8 cellular contexts compared by ENCODE assay signal in genomic region chr7:23680417-23681405, GRCh38. TPM values are rescaled to one million over a fixed set of nuclear protein-coding genes. Genes with fewer than 3 reads are reported as not detected.
A peak's percentile ranks its signal among the peaks of the same experiment; 100 is the strongest.
DNase-seq lines count a peak whose midpoint lies in the region; ATAC-seq, FAIRE-seq and TF ChIP-seq lines count a peak whose summit lies in the region.

No MANE protein-coding gene starts in this region.

- H3K4me3 Mint-ChIP-seq in activated naive CD4-positive, alpha-beta T cell treated with anti-CD3 and anti-CD28 coated beads, Interleukin-2, amount 50 U/mL, for 24 hours, result peak overlapping the region; percentile 94

- no peak for TF ChIP-seq POLR2A in HepG2 (IDR thresholded peaks at IDR 0.05; ENCODE audit: insufficient read depth in 1 of 2, low read depth in 2 of 2, low read length in 2 of 2)
- TF ChIP-seq POLR2A in transverse colon (IDR thresholded peaks at IDR 0.05), result peak; percentile 68

- POLR2A ChIA-PET in HepG2 (lab: Yijun Ruan, JAX), result no interaction called here

- H3K9me3 Mint-ChIP-seq in activated naive CD4-positive, alpha-beta T cell treated with anti-CD3 and anti-CD28 coated beads, Interleukin-2, amount 50 U/mL, for 24 hours, result no peaks in the 10 kb centered on the region

- peaks cover 18% of the 10 kb centered on the region for H3K4me1 Mint-ChIP-seq in activated naive CD4-positive, alpha-beta T cell treated with anti-CD3 and anti-CD28 coated beads, Interleukin-2, amount 50 U/mL, for 24 hours

- no peak for TF ChIP-seq EP300 in HepG2 (IDR thresholded peaks at IDR 0.05; ENCODE audit: low read depth in 2 of 2, low read length in 2 of 2)
- no peak for TF ChIP-seq EP300 in HepG2 (CRISPR knock-in tag; IDR thresholded peaks at IDR 0.05; ENCODE audit: borderline replicate concordance)
- TF ChIP-seq EP300 in transverse colon (IDR thresholded peaks at IDR 0.05; ENCODE audit: low read depth), result no peak

- no peak for FAIRE-seq in HepG2 (lab: Jason Lieb, UNC)

- H3K9me3 ChIP-seq in liver (ENCODE audit: control insufficient read depth in 4 of 4, low read length in 3 of 4) (no peaks in the 10 kb centered on the region), HepG2 (ENCODE audit: low read length) (no peaks in the 10 kb centered on the region), OCI-LY1 (ENCODE audit: low read length) (0 out of 2 replicates have a peak, but pooled peaks cover 3% of the 10 kb centered on the region), transverse colon (no peaks in the 10 kb centered on the region)

- H3K4me3 ChIP-seq in liver (ENCODE audit: low read depth in 1 of 3, low read length in 3 of 3), result peak overlapping the region; percentile 81 to 99 (median 81)
- H3K4me3 ChIP-seq in HepG2 (replicated peaks in 1 of 3; ENCODE audit: insufficient read depth in 1 of 3, low read depth in 2 of 3, low read length in 3 of 3), result no peak overlapping the region
- peak overlapping the region; percentile 85 for H3K4me3 ChIP-seq in OCI-LY1 (ENCODE audit: low read depth, low read length, poor library complexity, severe bottlenecking)
- peak overlapping the region; percentile 60 to 96 (median 86) for H3K4me3 ChIP-seq in transverse colon

- H3K27ac ChIP-seq in liver (ENCODE audit: low read depth in 1 of 2, low read length in 2 of 2) (peak overlapping the region; percentile 80 to 81), HepG2 (ENCODE audit: extremely low read length, insufficient read depth, low read length) (no peak overlapping the region), OCI-LY1 (ENCODE audit: low read depth, low read length, poor library complexity, severe bottlenecking) (peak overlapping the region; percentile 54), transverse colon (peak overlapping the region; percentile 87 to 90 (median 89))

- H4K20me1 ChIP-seq in HepG2 (ENCODE audit: insufficient read depth, low read length) (no peaks in the 10 kb centered on the region), OCI-LY1 (ENCODE audit: insufficient read depth, low read length) (no peaks in the 10 kb centered on the region)

- no TSS peak for BruUV-seq in HepG2 (replicated peaks; lab: Mats Ljungman, UMichigan)

- TF ChIP-seq CTCF in liver (IDR thresholded peaks at IDR 0.05; ENCODE audit: low read depth, low read length, missing input control) (no peak), HepG2 (CRISPR knock-in tag; IDR thresholded peaks at IDR 0.05) (no peak), OCI-LY1 (IDR thresholded peaks at IDR 0.05; ENCODE audit: low read length) (no peak), transverse colon (IDR thresholded peaks at IDR 0.05) (no peak)

- no peak overlapping the region for H2AFZ ChIP-seq in HepG2 (ENCODE audit: low read length)
- peak overlapping the region; percentile 68 for H2AFZ ChIP-seq in OCI-LY1 (ENCODE audit: low read length)

- CTCF ChIA-PET in HepG2 (lab: Yijun Ruan, JAX; ENCODE audit: low intra/inter-chr PET ratio, low total read pairs), result no interaction called here

- H3K9me2 ChIP-seq in OCI-LY1 (ENCODE audit: low read depth, low read length), result no peaks in the 10 kb centered on the region

- in situ Hi-C loops in HepG2 (cut with HindIII; ENCODE audit: extremely low pct_ligation_motif_present, low pct_unique_long_range_greater_than_20kb) (no loop called here), transverse colon (cut with MboI; ENCODE audit: low pct_ligation_motif_present in 1 of 4, low pct_unique_long_range_greater_than_20kb in 1 of 4, low sequenced_read_pairs in 3 of 4) (loop anchor here in 2 of 4 donors (10.0 kb wide), 1 partner anchor 86 kb away; the partner anchor contains the start of gene CCDC126 (in 2 of the 2))

- intact Hi-C loops in HepG2 (cut with micrococcal nuclease; ENCODE audit: unreplicated experiment), result no loop called here
- intact Hi-C loops in head of caudate nucleus (cut with DNase I), result no loop called here
- intact Hi-C loops in transverse colon (cut with DNase I; ENCODE audit: low total_unique reads), result no loop called here

- H3K4me1 ChIP-seq in liver (ENCODE audit: control insufficient read depth in 4 of 4, insufficient read depth in 4 of 4, low read length in 3 of 4) (peaks cover 4 to 7% (median 6%) of the 10 kb centered on the region in 4 donors), HepG2 (ENCODE audit: insufficient read depth, low read length) (no peaks in the 10 kb centered on the region), OCI-LY1 (ENCODE audit: insufficient read depth, low read length, severe bottlenecking) (peaks cover 27% of the 10 kb centered on the region), transverse colon (peaks cover 0 to 32% (median 7%) of the 10 kb centered on the region in 4 donors)

- 9% methylated on average over 42 of the region's 42 CpGs for WGBS in liver
- 86% methylated on average over 38 of the region's 42 CpGs for WGBS in HepG2 (ENCODE audit: low lambda C conversion rate)
- 10 to 13% methylated on average over 10 to 42 of the region's 42 CpGs for WGBS in transverse colon (ENCODE audit: low coverage in 1 of 2), 2 donors

- no peaks in the 10 kb centered on the region for H3K27me3 ChIP-seq in liver (ENCODE audit: control insufficient read depth in 4 of 4, insufficient read depth in 4 of 4, low read length in 3 of 4)
- H3K27me3 ChIP-seq in HepG2 (ENCODE audit: control insufficient read depth in 1 of 2, insufficient read depth in 2 of 2, low read length in 2 of 2), result no peaks in the 10 kb centered on the region
- no peaks in the 10 kb centered on the region; the same call in 1 of the 2 replicates for H3K27me3 ChIP-seq in OCI-LY1 (ENCODE audit: insufficient read depth, low read length)
- no peaks in the 10 kb centered on the region for H3K27me3 ChIP-seq in transverse colon

- H3K27ac Mint-ChIP-seq in activated naive CD4-positive, alpha-beta T cell treated with anti-CD3 and anti-CD28 coated beads, Interleukin-2, amount 50 U/mL, for 24 hours, result no peak overlapping the region

- peaks cover 7% of the 10 kb centered on the region; the same call in 1 of the 2 replicates for H3F3A ChIP-seq in OCI-LY1 (ENCODE audit: insufficient read depth, low read length)

- H3K36me3 ChIP-seq in liver (ENCODE audit: control insufficient read depth in 4 of 4, insufficient read depth in 3 of 4, low read depth in 1 of 4, low read length in 3 of 4), result peaks cover 0 to 1% (median 0%) of the 10 kb centered on the region in 4 donors
- no peaks in the 10 kb centered on the region for H3K36me3 ChIP-seq in HepG2 (replicated peaks in 1 of 2; ENCODE audit: control insufficient read depth in 1 of 2, insufficient read depth in 2 of 2, low read length in 2 of 2)
- H3K36me3 ChIP-seq in OCI-LY1 (ENCODE audit: insufficient read depth, low read length), result no peaks in the 10 kb centered on the region; the same call in 1 of the 2 replicates
- H3K36me3 ChIP-seq in transverse colon, result no peaks in the 10 kb centered on the region

- H3K4me2 ChIP-seq in HepG2 (ENCODE audit: low read depth, low read length) (no peak overlapping the region), OCI-LY1 (ENCODE audit: low read length) (peak overlapping the region; percentile 88)

- ATAC-seq in HepG2, result no peak
- ATAC-seq in HG03103 (IDR thresholded peaks at IDR 0.05; ENCODE audit: low read depth, unreplicated experiment), result peak; percentile 21

- no peaks in the 10 kb centered on the region for H3K36me3 Mint-ChIP-seq in activated naive CD4-positive, alpha-beta T cell treated with anti-CD3 and anti-CD28 coated beads, Interleukin-2, amount 50 U/mL, for 24 hours

- H3K27me3 Mint-ChIP-seq in activated naive CD4-positive, alpha-beta T cell treated with anti-CD3 and anti-CD28 coated beads, Interleukin-2, amount 50 U/mL, for 24 hours, result no peaks in the 10 kb centered on the region

- no peak for TF ChIP-seq RAD21 in liver (IDR thresholded peaks at IDR 0.05)
- TF ChIP-seq RAD21 in HepG2 (CRISPR knock-in tag; IDR thresholded peaks at IDR 0.05), result no peak

- H3K79me2 ChIP-seq in HepG2 (ENCODE audit: insufficient read depth, low read length), result no peaks in the 10 kb centered on the region
- H3K79me2 ChIP-seq in OCI-LY1 (ENCODE audit: insufficient read depth, low read length), result no peaks in the 10 kb centered on the region

- H3K9ac ChIP-seq in liver (ENCODE audit: low read depth in 1 of 2, low read length in 2 of 2) (peak overlapping the region; percentile 30 to 61), HepG2 (ENCODE audit: insufficient read depth, low read depth, low read length) (no peak overlapping the region), OCI-LY1 (ENCODE audit: low read length) (peak overlapping the region; percentile 83)

- no peak for DNase-seq in HepG2 (ENCODE audit: low spot score)
- DNase-seq in head of caudate nucleus, result peak; percentile 24 to 89 (median 67)
- DNase-seq in occipital lobe (lab: John Stamatoyannopoulos, UW), result peak; percentile 56
- DNase-seq in transverse colon, result peak; percentile 83

RNA-seq across cellular contexts. Expression of gene FAM221A, which starts 0.7 kb away (rescaled TPM):
- total RNA-seq in liver, result 10 to 100 TPM in 1 of 2 donors, 1 to 10 TPM in 1; 2.8 to 12.0 TPM
- 1 to 10 TPM; 4.1 to 6.7 TPM for polyA plus RNA-seq in liver
- total RNA-seq in HepG2 (2016; rRNA removed; fragmentation: Illumina TruSeq; extraction: Trizol), result not detected in 2 replicates
- not detected in 2 replicates for total RNA-seq in HepG2 (2016; cell fraction: cytosol; rRNA removed; fragmentation: Illumina TruSeq; extraction: Trizol; ENCODE audit: low read depth)
- total RNA-seq in HepG2 (2016; cell fraction: insoluble cytoplasmic fraction; rRNA removed; fragmentation: Illumina TruSeq; extraction: Trizol), result 0.06 TPM in 1 of 2 replicates, not detected in the other
- total RNA-seq in HepG2 (2016; cell fraction: membrane; rRNA removed; fragmentation: Illumina TruSeq; extraction: Trizol), result not detected in 2 replicates
- total RNA-seq in HepG2 (2016; cell fraction: nucleus; rRNA removed; fragmentation: Illumina TruSeq; extraction: Trizol), result not detected in 2 replicates
- 0.08 TPM in 1 of 2 replicates, not detected in the other for polyA plus RNA-seq in HepG2 (2011; rRNA removed)
- polyA plus RNA-seq in HepG2 (2011; cell fraction: cytosol; rRNA removed), result not detected in 2 replicates
- polyA plus RNA-seq in HepG2 (2011; cell fraction: nucleus; rRNA removed), result 0.03 TPM in 1 of 2 replicates, not detected in the other
- polyA plus RNA-seq in HepG2 (2012), result not detected in 2 replicates
- not detected in 2 replicates for polyA plus RNA-seq in HepG2 (2016; cell fraction: cytosol; fragmentation: Illumina TruSeq; extraction: Trizol; ENCODE audit: low read depth)
- not detected in 2 replicates for polyA plus RNA-seq in HepG2 (2016; cell fraction: insoluble cytoplasmic fraction; fragmentation: Illumina TruSeq; extraction: Trizol; ENCODE audit: low read depth)
- polyA plus RNA-seq in HepG2 (2016; cell fraction: membrane; fragmentation: Illumina TruSeq; extraction: Trizol; ENCODE audit: low read depth), result not detected in 2 replicates
- 0.55 TPM in 1 of 2 replicates, not detected in the other for polyA plus RNA-seq in HepG2 (2016; cell fraction: nucleus; fragmentation: Illumina TruSeq; extraction: Trizol; ENCODE audit: insufficient read depth, low read depth)
- not detected in 2 replicates for polyA minus RNA-seq in HepG2 (2011; rRNA and poly(A)+ RNA removed; ENCODE audit: low replicate concordance)
- not detected in 2 replicates for polyA minus RNA-seq in HepG2 (2011; cell fraction: cytosol; rRNA and poly(A)+ RNA removed)
- 0.62 TPM in 1 of 2 replicates, not detected in the other for polyA minus RNA-seq in HepG2 (2011; cell fraction: nucleus; rRNA and poly(A)+ RNA removed)
- total RNA-seq in occipital lobe, result 16.4 TPM
- total RNA-seq in transverse colon, result 10 to 100 TPM in 3 of 4 donors, 1 to 10 TPM in 1; 7.5 to 18.4 (median 13.1) TPM

RNA-seq across cellular contexts. Expression of gene STK31, which starts 29.3 kb away (rescaled TPM):
- total RNA-seq in liver (under 1 TPM; 0.05 to 0.59 TPM), HepG2 (2016; rRNA removed; fragmentation: Illumina TruSeq; extraction: Trizol) (not detected in 2 replicates), occipital lobe (38.8 TPM), transverse colon (under 1 TPM; 0.37 to 0.95 (median 0.67) TPM)
- polyA plus RNA-seq in liver (under 1 TPM; 0.03 to 0.31 TPM), HepG2 (2011; rRNA removed) (not detected in 2 replicates)
- total RNA-seq in HepG2 (2016; cell fraction: cytosol; rRNA removed; fragmentation: Illumina TruSeq; extraction: Trizol; ENCODE audit: low read depth), result not detected in 2 replicates
- not detected in 2 replicates for total RNA-seq in HepG2 (2016; cell fraction: insoluble cytoplasmic fraction; rRNA removed; fragmentation: Illumina TruSeq; extraction: Trizol)
- total RNA-seq in HepG2 (2016; cell fraction: membrane; rRNA removed; fragmentation: Illumina TruSeq; extraction: Trizol), result not detected in 2 replicates
- total RNA-seq in HepG2 (2016; cell fraction: nucleus; rRNA removed; fragmentation: Illumina TruSeq; extraction: Trizol), result not detected in 2 replicates
- not detected in 2 replicates for polyA plus RNA-seq in HepG2 (2011; cell fraction: cytosol; rRNA removed)
- not detected in 2 replicates for polyA plus RNA-seq in HepG2 (2011; cell fraction: nucleus; rRNA removed)
- polyA plus RNA-seq in HepG2 (2012), result 0.05 TPM in 1 of 2 replicates, not detected in the other
- polyA plus RNA-seq in HepG2 (2016; cell fraction: cytosol; fragmentation: Illumina TruSeq; extraction: Trizol; ENCODE audit: low read depth), result not detected in 2 replicates
- polyA plus RNA-seq in HepG2 (2016; cell fraction: insoluble cytoplasmic fraction; fragmentation: Illumina TruSeq; extraction: Trizol; ENCODE audit: low read depth), result not detected in 2 replicates
- not detected in 2 replicates for polyA plus RNA-seq in HepG2 (2016; cell fraction: membrane; fragmentation: Illumina TruSeq; extraction: Trizol; ENCODE audit: low read depth)
- polyA plus RNA-seq in HepG2 (2016; cell fraction: nucleus; fragmentation: Illumina TruSeq; extraction: Trizol; ENCODE audit: insufficient read depth, low read depth), result not detected in 2 replicates
- not detected in 2 replicates for polyA minus RNA-seq in HepG2 (2011; rRNA and poly(A)+ RNA removed; ENCODE audit: low replicate concordance)
- polyA minus RNA-seq in HepG2 (2011; cell fraction: cytosol; rRNA and poly(A)+ RNA removed), result not detected in 2 replicates
- polyA minus RNA-seq in HepG2 (2011; cell fraction: nucleus; rRNA and poly(A)+ RNA removed), result not detected in 2 replicates

Comparison
In these comparisons a context has a peak if more than half of its experiments do, and no peak if none do; other contexts are left out.
1. H3K4me3 ChIP-seq: peak in liver (3 of 3), OCI-LY1 (single experiment) and transverse colon (4 of 4); none in HepG2 (0 of 3).
2. RNA of gene STK31, which starts 29.3 kb away (total RNA-seq): 38.8 TPM in occipital lobe (single experiment); 0.37 to 0.95 TPM in transverse colon, 0.05 to 0.59 TPM in liver and not detected in HepG2; every median in the first group is over 10 times any median in the second.